In the genomic region with DNA sequence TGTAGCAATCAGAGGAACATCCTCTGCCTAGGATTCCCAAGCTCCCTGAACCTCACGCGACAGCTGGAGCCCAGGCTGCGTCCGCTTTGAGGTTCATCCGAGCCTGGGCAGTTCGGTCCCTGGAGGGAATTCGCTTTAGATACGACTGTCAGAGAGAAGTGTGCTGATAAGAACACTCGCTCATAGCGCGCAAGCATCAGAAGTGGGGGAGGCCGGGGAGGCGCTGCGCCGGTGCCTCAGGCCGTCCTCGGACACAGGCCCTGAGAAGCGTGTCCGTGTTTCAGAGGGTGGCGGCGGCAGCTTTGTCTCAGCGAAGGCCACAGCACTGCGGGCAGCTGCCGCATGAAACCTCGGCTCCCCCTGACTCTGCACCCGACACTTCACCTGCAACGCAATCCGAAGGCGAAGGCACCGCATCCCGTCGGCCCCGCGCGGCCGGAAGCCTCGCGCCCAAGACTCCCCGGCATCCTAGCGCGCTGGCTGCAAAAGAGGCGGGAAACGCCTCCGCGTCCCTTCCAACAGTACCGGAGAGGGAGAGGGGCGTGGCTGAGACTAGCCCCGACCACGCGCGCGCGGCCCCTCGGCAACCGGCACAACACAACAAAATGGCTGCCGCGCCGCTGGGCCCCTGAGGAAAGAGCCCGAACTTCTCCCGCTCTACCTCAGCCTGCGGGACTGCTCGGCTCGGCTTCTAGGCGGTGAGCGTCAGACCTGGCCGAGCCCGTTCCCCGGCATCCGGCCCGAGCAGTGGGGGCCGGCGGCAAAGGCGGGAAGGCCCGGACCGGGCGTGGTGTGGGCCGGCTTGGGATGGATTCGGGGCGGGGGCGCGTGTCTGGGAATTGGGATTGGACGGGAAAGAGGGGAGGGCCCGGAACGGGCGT, we compare ENCODE assay signal across 8 cellular contexts. TPM values are rescaled to one million over a fixed set of nuclear protein-coding genes. Genes with fewer than 3 reads are reported as not detected.
DNase-seq lines count a peak whose midpoint lies in the region; ATAC-seq, FAIRE-seq and TF ChIP-seq lines count a peak whose summit lies in the region.

A gene with protein sequence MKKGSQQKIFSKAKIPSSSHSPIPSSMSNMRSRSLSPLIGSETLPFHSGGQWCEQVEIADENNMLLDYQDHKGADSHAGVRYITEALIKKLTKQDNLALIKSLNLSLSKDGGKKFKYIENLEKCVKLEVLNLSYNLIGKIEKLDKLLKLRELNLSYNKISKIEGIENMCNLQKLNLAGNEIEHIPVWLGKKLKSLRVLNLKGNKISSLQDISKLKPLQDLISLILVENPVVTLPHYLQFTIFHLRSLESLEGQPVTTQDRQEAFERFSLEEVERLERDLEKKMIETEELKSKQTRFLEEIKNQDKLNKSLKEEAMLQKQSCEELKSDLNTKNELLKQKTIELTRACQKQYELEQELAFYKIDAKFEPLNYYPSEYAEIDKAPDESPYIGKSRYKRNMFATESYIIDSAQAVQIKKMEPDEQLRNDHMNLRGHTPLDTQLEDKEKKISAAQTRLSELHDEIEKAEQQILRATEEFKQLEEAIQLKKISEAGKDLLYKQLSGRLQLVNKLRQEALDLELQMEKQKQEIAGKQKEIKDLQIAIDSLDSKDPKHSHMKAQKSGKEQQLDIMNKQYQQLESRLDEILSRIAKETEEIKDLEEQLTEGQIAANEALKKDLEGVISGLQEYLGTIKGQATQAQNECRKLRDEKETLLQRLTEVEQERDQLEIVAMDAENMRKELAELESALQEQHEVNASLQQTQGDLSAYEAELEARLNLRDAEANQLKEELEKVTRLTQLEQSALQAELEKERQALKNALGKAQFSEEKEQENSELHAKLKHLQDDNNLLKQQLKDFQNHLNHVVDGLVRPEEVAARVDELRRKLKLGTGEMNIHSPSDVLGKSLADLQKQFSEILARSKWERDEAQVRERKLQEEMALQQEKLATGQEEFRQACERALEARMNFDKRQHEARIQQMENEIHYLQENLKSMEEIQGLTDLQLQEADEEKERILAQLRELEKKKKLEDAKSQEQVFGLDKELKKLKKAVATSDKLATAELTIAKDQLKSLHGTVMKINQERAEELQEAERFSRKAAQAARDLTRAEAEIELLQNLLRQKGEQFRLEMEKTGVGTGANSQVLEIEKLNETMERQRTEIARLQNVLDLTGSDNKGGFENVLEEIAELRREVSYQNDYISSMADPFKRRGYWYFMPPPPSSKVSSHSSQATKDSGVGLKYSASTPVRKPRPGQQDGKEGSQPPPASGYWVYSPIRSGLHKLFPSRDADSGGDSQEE (N-terminal part only) (plus strand): TSS at position 586 of the 881 bp plus-strand sequence. CDS start 13,372 bp downstream, outside the sequence.

- no peaks in the 10 kb centered on the region for H3K27me3 Mint-ChIP-seq in T-helper 2 cell treated with Interferon-gamma antibody and Interleukin-4, amounts not matched to agents 5 μg/mL and 100 μg/mL, for 36 hours (ENCODE audit: low read depth)

- FAIRE-seq in GM18507 (lab: Jason Lieb, UNC): peak; percentile 81

- H3K4me3 ChIP-seq in right cardiac atrium (ENCODE audit: low read length) (peak within 1 kb of the TSS; percentile 73), rectal smooth muscle tissue (ENCODE audit: low read length) (peak within 1 kb of the TSS; percentile 92), uterus (peak within 1 kb of the TSS; percentile 73 to 80)

- no peaks in the 10 kb centered on the region for H3K9me3 ChIP-seq in right cardiac atrium (ENCODE audit: control insufficient read depth, low read length)
- H3K9me3 ChIP-seq in uterus: no peaks in the 10 kb centered on the region

- H3K27ac ChIP-seq in right cardiac atrium (ENCODE audit: low read length): peak within 1 kb of the TSS; percentile 83
- peak within 1 kb of the TSS; percentile 92 for H3K27ac ChIP-seq in rectal smooth muscle tissue (ENCODE audit: low read depth, low read length)
- H3K27ac ChIP-seq in uterus: peak within 1 kb of the TSS; percentile 86 to 96

- peak in 1 of 4 experiments; percentile 7 for TF ChIP-seq CTCF in uterus (IDR thresholded peaks at IDR 0.05)

- H3K27ac Mint-ChIP-seq in T-helper 2 cell treated with Interferon-gamma antibody and Interleukin-4, amounts not matched to agents 5 μg/mL and 100 μg/mL, for 36 hours: peak within 1 kb of the TSS; percentile 93

- peaks cover 41% of the 10 kb centered on the region for H3K4me1 Mint-ChIP-seq in T-helper 2 cell treated with Interferon-gamma antibody and Interleukin-4, amounts not matched to agents 5 μg/mL and 100 μg/mL, for 36 hours (ENCODE audit: low read depth)

- peak; percentile 25 to 74 for TF ChIP-seq POLR2A in uterus (IDR thresholded peaks at IDR 0.05)

- H3K27me3 ChIP-seq in right cardiac atrium (ENCODE audit: control insufficient read depth, insufficient read depth) (no peaks in the 10 kb centered on the region), rectal smooth muscle tissue (ENCODE audit: control insufficient read depth, insufficient read depth, low read length) (no peaks in the 10 kb centered on the region), uterus (no peaks in the 10 kb centered on the region)

- peak within 1 kb of the TSS; percentile 87 for H3K9ac ChIP-seq in rectal smooth muscle tissue (ENCODE audit: low read length)

- no peaks in the 10 kb centered on the region for H3K36me3 ChIP-seq in rectal smooth muscle tissue (ENCODE audit: control insufficient read depth, insufficient read depth, low read length)
- no peaks in the 10 kb centered on the region for H3K36me3 ChIP-seq in uterus

- WGBS in right cardiac atrium: under 1% methylated on average over 85 of the region's 85 CpGs

- H3K9me3 Mint-ChIP-seq in T-helper 2 cell treated with Interferon-gamma antibody and Interleukin-4, amounts not matched to agents 5 μg/mL and 100 μg/mL, for 36 hours: peaks cover 3% of the 10 kb centered on the region

- no peaks in the 10 kb centered on the region for H3K4me1 ChIP-seq in right cardiac atrium (ENCODE audit: control insufficient read depth, insufficient read depth, low read length)
- peaks cover 7% of the 10 kb centered on the region for H3K4me1 ChIP-seq in rectal smooth muscle tissue (ENCODE audit: control insufficient read depth, insufficient read depth, low read length)
- H3K4me1 ChIP-seq in uterus: peaks cover 0 to 9% of the 10 kb centered on the region in 2 donors

- ATAC-seq in HG02981 (IDR thresholded peaks at IDR 0.05; ENCODE audit: unreplicated experiment): peak; percentile 66
- peak; percentile 96 for ATAC-seq in right cardiac atrium

- peaks cover 5% of the 10 kb centered on the region for H3K36me3 Mint-ChIP-seq in T-helper 2 cell treated with Interferon-gamma antibody and Interleukin-4, amounts not matched to agents 5 μg/mL and 100 μg/mL, for 36 hours (ENCODE audit: low read depth)

- intact Hi-C loops in right cardiac atrium (cut with DNase I): no loop called here
- intact Hi-C loops in uterus (cut with DNase I; ENCODE audit: low total_unique reads): no loop called here

- peak within 1 kb of the TSS; percentile 100 for H3K4me3 Mint-ChIP-seq in T-helper 2 cell treated with Interferon-gamma antibody and Interleukin-4, amounts not matched to agents 5 μg/mL and 100 μg/mL, for 36 hours

- DNase-seq in GM18507 (ENCODE audit: extremely low spot score, insufficient read length, low read depth): peak; percentile 55
- peak; percentile 88 for DNase-seq in NCI-H2029 treated with DMSO at 0.1 percent for 48 hours (lab: John Stamatoyannopoulos, UW)
- peak; percentile 95 for DNase-seq in T-helper 2 cell treated with Interferon-gamma antibody and Interleukin-4, amounts not matched to agents 5 μg/mL and 100 μg/mL, for 36 hours (ENCODE audit: low spot score)
- DNase-seq in anterior cingulate cortex (lab: John Stamatoyannopoulos, UW): peak; percentile 56 to 93 (median 82)
- peak; percentile 92 to 97 (median 95) for DNase-seq in right cardiac atrium
- peak; percentile 89 to 91 for DNase-seq in uterus

RNA-seq across cellular contexts. Expression of the gene that starts here (rescaled TPM):
- total RNA-seq in right cardiac atrium: 1 to 10 TPM; 5.4 to 6.4 (median 5.4) TPM
- polyA plus RNA-seq in right cardiac atrium: 3.4 TPM
- 10 to 100 TPM; 23.5 to 31.5 (median 29.6) TPM for total RNA-seq in uterus

Comparison
In these comparisons a context has a peak if more than half of its experiments do, and no peak if none do; other contexts are left out.
1. Peak in every context shown above with its lines: DNase-seq, ATAC-seq, H3K4me3 ChIP-seq and H3K27ac ChIP-seq.